25 cellular contexts compared by ENCODE assay signal in the genomic region with DNA sequence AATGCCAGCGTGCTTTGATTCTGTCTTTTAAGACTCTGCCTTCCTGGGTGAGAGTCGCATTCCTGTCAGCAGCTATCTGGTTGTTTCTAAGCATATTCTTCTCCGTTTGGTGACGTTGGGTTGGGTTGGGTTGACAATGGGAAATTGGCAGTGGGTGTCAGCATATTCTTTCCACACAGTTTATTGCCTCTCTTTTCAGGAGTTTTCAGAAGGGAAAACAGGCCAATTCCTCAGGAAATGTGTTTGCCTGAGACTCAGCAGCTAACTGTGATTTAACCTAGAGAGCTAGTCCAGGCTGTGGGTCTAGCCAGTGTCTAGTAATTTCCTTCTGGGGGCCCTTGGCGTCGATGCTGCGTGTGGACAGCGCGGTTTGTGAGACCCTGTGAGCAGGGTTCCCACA. TPM values are rescaled to one million over a fixed set of nuclear protein-coding genes. Genes with fewer than 3 reads are reported as not detected.
DNase-seq lines count a peak whose midpoint lies in the region; FAIRE-seq and TF ChIP-seq lines count a peak whose summit lies in the region.
"Had no signal": no experiment of that assay in that cellular context is flagged by ENCODE, and none has a peak within 500 bp of the region (broad histone marks: within the 10 kb centered on the region; RNA-seq: fewer than 3 reads in every experiment).

No MANE protein-coding gene starts in this region.

- H3K18ac ChIP-seq in H1 (ENCODE audit: extremely low read depth, low read length): no peak overlapping the region
- H3K18ac ChIP-seq in mesendoderm (ENCODE audit: low read length): no peak overlapping the region

- H3K4me2 ChIP-seq in H1 (ENCODE audit: insufficient read depth in 1 of 2, low read depth in 2 of 2, low read length in 2 of 2) (no peak overlapping the region), mesendoderm (ENCODE audit: low read length) (no peak overlapping the region)
- H3K4me2 ChIP-seq: BLaER1, GM23338, SK-N-SH had no signal

- H3K23ac ChIP-seq in H1 (ENCODE audit: insufficient read length) (no peak overlapping the region), mesendoderm (ENCODE audit: low read length) (no peak overlapping the region)

- POLR2A ChIA-PET in H1 (lab: Charles Lee; ENCODE audit: partially characterized antibody): no interaction called here

- FAIRE-seq in H1 (lab: Jason Lieb, UNC) (no peak), GM12891 (lab: Jason Lieb, UNC) (no peak)
- FAIRE-seq: A204.1, GM18507, HTR-8/SVneo, K562 had no signal

- H2BK120ac ChIP-seq in H1 (replicated peaks; ENCODE audit: low read depth, low read length) (no peak overlapping the region), mesendoderm (ENCODE audit: low read depth, low read length) (no peak overlapping the region)

- H3K36me3 ChIP-seq in H1 (ENCODE audit: control insufficient read depth in 2 of 4, insufficient read depth in 4 of 4, low read length in 3 of 4) (no peaks in the 10 kb centered on the region), mesendoderm (ENCODE audit: control insufficient read depth, insufficient read depth, low read length) (no peaks in the 10 kb centered on the region), vagina (no peaks in the 10 kb centered on the region)
- H3K36me3 ChIP-seq: BLaER1 had no signal

- H3K4me3 ChIP-seq in H1 (ENCODE audit: extremely low read depth in 1 of 4, insufficient read depth in 2 of 4, low read depth in 3 of 4, low read length in 4 of 4): no peak overlapping the region
- no peak overlapping the region for H3K4me3 ChIP-seq in mesendoderm (ENCODE audit: low read length)
- no peak overlapping the region for H3K4me3 ChIP-seq in vagina
- H3K4me3 ChIP-seq: BLaER1, GM23338, K562 had no signal

- DNase-seq in caudate nucleus (lab: John Stamatoyannopoulos, UW) (no peak), H1 (ENCODE audit: low read depth in 1 of 2, low spot score in 2 of 2) (no peak), mesendoderm (no peak), vagina (ENCODE audit: extremely low spot score in 2 of 2) (no peak), DMS153 (lab: John Stamatoyannopoulos, UW) (no peak), GM12891 (ENCODE audit: insufficient read length, low spot score) (no peak), putamen (ENCODE audit: low spot score) (no peak)
- DNase-seq: CD4-positive, CD25-positive, alpha-beta regulatory T cell; Kasumi-1; NCI-H1092 treated with DMSO at 0.1 percent for 48 hours; NCI-H1436; NCI-H1930; NCI-H2107; NCI-H446 treated with DMSO at 0.1 percent for 48 hours; NCI-H526; NCI-H82; NK-92 treated with Interleukin-12 subunit alpha and Interleukin-12 subunit beta, amount 100 ng/mL, for 24 hours; PC-3; SK-N-SH had no signal

- H3K27me3 ChIP-seq in H1 (replicated peaks in 1 of 4; ENCODE audit: control insufficient read depth in 3 of 4, extremely low read depth in 1 of 4, insufficient read depth in 3 of 4, low read length in 3 of 4) (no peaks in the 10 kb centered on the region), mesendoderm (ENCODE audit: insufficient read depth, low read length, poor library complexity) (no peaks in the 10 kb centered on the region), vagina (no peaks in the 10 kb centered on the region)
- H3K27me3 ChIP-seq: BLaER1 had no signal

- H3K9me3 ChIP-seq in H1 (ENCODE audit: insufficient read depth in 2 of 2, low read depth in 1 of 2, low read length in 1 of 2): no peaks in the 10 kb centered on the region
- H3K9me3 ChIP-seq in vagina: no peaks in the 10 kb centered on the region
- H3K9me3 ChIP-seq: SK-N-SH had no signal

- peaks cover 23% of the 10 kb centered on the region for H3K79me1 ChIP-seq in H1 (ENCODE audit: low read depth, low read length)
- H3K79me1 ChIP-seq in mesendoderm (ENCODE audit: low read length): peaks cover 40% of the 10 kb centered on the region

- intact Hi-C loops in vagina (cut with DNase I): no loop called here

- no peak for TF ChIP-seq RAD21 in H1 (IDR thresholded peaks at IDR 0.05 in 1 of 2, conservative IDR thresholded peaks at IDR 0.05 in 1 of 2; ENCODE audit: low read depth in 2 of 2, low read length in 2 of 2)

- peaks cover 2% of the 10 kb centered on the region; the same call in 1 of the 2 replicates for H3K23me2 ChIP-seq in H1 (ENCODE audit: low read depth, low read length)

- H3K4ac ChIP-seq in H1 (replicated peaks; ENCODE audit: insufficient read length, low read depth, low read length) (no peak overlapping the region), mesendoderm (ENCODE audit: low read depth, low read length) (peak overlapping the region; percentile 46)

- no peak for TF ChIP-seq CTCF in H1 (IDR thresholded peaks at IDR 0.05; ENCODE audit: control extremely low read depth in 1 of 3, insufficient read depth in 1 of 3, low read depth in 1 of 3, low read length in 3 of 3)
- no peak for TF ChIP-seq CTCF in vagina (IDR thresholded peaks at IDR 0.05)

- H2BK20ac ChIP-seq in H1 (ENCODE audit: low read length): no peak overlapping the region

- WGBS in H1 (ENCODE audit: extremely low coverage in 1 of 2, insufficient coverage in 1 of 2, insufficient read length in 1 of 2, insufficient replicate concordance in 2 of 2, low coverage in 1 of 2, low lambda C conversion rate in 2 of 2, missing lambda C conversion rate in 1 of 2), 2 experiments: 89% methylated on average over 9 of the region's 9 CpGs; no CpG with 5 or more reads in 1 of the 2 experiments
- no CpG with 5 or more reads among the region's 9 CpGs for WGBS in mesendoderm (ENCODE audit: extremely low coverage, insufficient coverage, low lambda C conversion rate)

- H3K27ac ChIP-seq in caudate nucleus (ENCODE audit: low read depth, low read length) (peak overlapping the region; percentile 44), H1 (ENCODE audit: low read depth, low read length) (no peak overlapping the region), mesendoderm (ENCODE audit: low read depth, low read length) (no peak overlapping the region), vagina (peak overlapping the region; percentile 16)
- H3K27ac ChIP-seq: BLaER1 had no signal

- H2AK5ac ChIP-seq in H1 (ENCODE audit: low read depth, low read length): no peak overlapping the region
- H2AK5ac ChIP-seq in mesendoderm (ENCODE audit: low read length): no peak overlapping the region

- no peak overlapping the region for H4K91ac ChIP-seq in H1 (replicated peaks; ENCODE audit: insufficient read length, low read length)

- H3K79me2 ChIP-seq in H1 (ENCODE audit: control insufficient read depth in 1 of 2, insufficient read depth in 2 of 2, low read length in 2 of 2) (peaks cover 3 to 73% of the 10 kb centered on the region in 2 experiments), mesendoderm (ENCODE audit: control insufficient read depth, insufficient read depth, low read length) (peaks cover 45% of the 10 kb centered on the region)

- H3K14ac ChIP-seq in H1 (ENCODE audit: insufficient read length): no peak overlapping the region

- TF ChIP-seq EP300 in H1 (IDR thresholded peaks at IDR 0.05; ENCODE audit: borderline replicate concordance in 1 of 2, low read depth in 2 of 2, low read length in 2 of 2): no peak

- no peak overlapping the region for H2AFZ ChIP-seq in H1 (ENCODE audit: low read length)
- H2AFZ ChIP-seq: GM23338 had no signal

- H2BK5ac ChIP-seq in H1 (ENCODE audit: low read depth, low read length): no peak overlapping the region
- no peak overlapping the region for H2BK5ac ChIP-seq in mesendoderm (ENCODE audit: low read length)

- H4K8ac ChIP-seq in H1 (ENCODE audit: extremely low read depth, insufficient read depth, low read length): 0 out of 2 replicates have a peak overlapping the region, but pooled peaks have one; percentile 18
- no peak overlapping the region for H4K8ac ChIP-seq in mesendoderm (ENCODE audit: low read depth, low read length)

- CTCF ChIA-PET in H1 (lab: Charles Lee; ENCODE audit: partially characterized antibody): interaction anchor here (0.6 to 1.4 kb wide), 6 partner anchors 10 to 37 kb away, joined by 3 to 4 read pairs (median 3); no protein-coding TSS in a partner anchor

- H3K9ac ChIP-seq in H1 (replicated peaks in 1 of 4; ENCODE audit: extremely low read depth in 1 of 4, low read depth in 3 of 4, low read length in 3 of 4) (no peak overlapping the region), mesendoderm (ENCODE audit: low read length) (no peak overlapping the region)
- H3K9ac ChIP-seq: BLaER1, SK-N-SH had no signal

- no peak overlapping the region for H2BK15ac ChIP-seq in H1 (ENCODE audit: low read length)
- H2BK15ac ChIP-seq in mesendoderm (replicated peaks; ENCODE audit: low read depth): no peak overlapping the region

- H3K4me1 ChIP-seq in H1 (replicated peaks in 1 of 4; ENCODE audit: control insufficient read depth in 3 of 4, insufficient read depth in 4 of 4, low read length in 3 of 4) (peaks cover 0 to 8% (median under 1%) of the 10 kb centered on the region in 4 experiments; a peak in 3 of 7 replicates), mesendoderm (ENCODE audit: control insufficient read depth, low read depth, low read length) (peaks cover 3% of the 10 kb centered on the region), vagina (peaks cover 78% of the 10 kb centered on the region)
- H3K4me1 ChIP-seq: BLaER1 had no signal

- H3K56ac ChIP-seq in H1 (replicated peaks; ENCODE audit: insufficient read length, low read depth, low read length): no peak overlapping the region
- H3K56ac ChIP-seq in mesendoderm (ENCODE audit: low read length): no peak overlapping the region

- no peak for TF ChIP-seq POLR2A in H1 (IDR thresholded peaks at IDR 0.05; ENCODE audit: control extremely low read depth in 1 of 2, low read depth in 2 of 2, low read length in 2 of 2)
- TF ChIP-seq POLR2A in vagina (IDR thresholded peaks at IDR 0.05): no peak
- no peak for TF ChIP-seq POLR2A in GM12891 (IDR thresholded peaks at IDR 0.05; ENCODE audit: low read depth, low read length)

- no peak overlapping the region for H2BK12ac ChIP-seq in H1 (ENCODE audit: low read depth, low read length)

- H4K20me1 ChIP-seq in H1 (replicated peaks in 1 of 2; ENCODE audit: control insufficient read depth in 1 of 2, insufficient read depth in 2 of 2, low read length in 2 of 2): peaks cover 19 to 37% of the 10 kb centered on the region in 2 experiments

- H4K5ac ChIP-seq in H1 (ENCODE audit: insufficient read length, low read depth, low read length): no peak overlapping the region
- no peak overlapping the region for H4K5ac ChIP-seq in mesendoderm (ENCODE audit: low read length)

TF ChIP-seq in GM12891, 5 proteins besides CTCF, POLR2A, EP300 and RAD21 (continues in another document):
- TF ChIP-seq TAF1 (IDR thresholded peaks at IDR 0.05; ENCODE audit: low read depth, low read length): no peak

RNA-seq across cellular contexts. Expression of a gene that starts 21.2 kb away (rescaled TPM):
- total RNA-seq in H1 (2021; fragmentation: NEBNext Ultra II Directional; extraction: Animal tissue kit (Norgen Biotek cat#: 25700)): 40.8 and 55.8 TPM in 2 replicates
- polyA plus RNA-seq in H1 (2011; rRNA removed): 28.7 and 39.3 TPM in 2 replicates
- 33.0 TPM for polyA plus RNA-seq in H1 (2011; cell fraction: cytosol; rRNA removed)
- 90.8 TPM for polyA plus RNA-seq in H1 (2011; cell fraction: nucleus; rRNA removed)
- 33.3 to 40.6 TPM (median 36.7 TPM) in 4 replicates for polyA plus RNA-seq in H1 (2012, experiment 1 of 2)
- polyA plus RNA-seq in H1 (2012, experiment 2 of 2): 12.2 TPM
- polyA plus RNA-seq in H1 (2013, experiment 1 of 2): 35.2 TPM
- polyA plus RNA-seq in H1 (2013, experiment 2 of 2): 32.9 TPM
- polyA minus RNA-seq in H1 (2011; rRNA and poly(A)+ RNA removed): 61.5 and 78.1 TPM in 2 replicates
- 30.4 TPM for polyA minus RNA-seq in H1 (2011; cell fraction: cytosol; rRNA and poly(A)+ RNA removed)
- polyA minus RNA-seq in H1 (2011; cell fraction: nucleus; rRNA and poly(A)+ RNA removed): 51.2 TPM
- polyA plus RNA-seq in mesendoderm (2013, experiment 1 of 2): 41.2 TPM
- 40.6 TPM for polyA plus RNA-seq in mesendoderm (2013, experiment 2 of 2)
- 65.6 TPM for total RNA-seq in vagina
- 5.9 TPM for polyA plus RNA-seq in GM12891 (2012; ENCODE audit: low read depth, missing spikeins)

Comparison
In these comparisons a context has a peak if more than half of its experiments do, and no peak if none do; other contexts are left out.
1. H3K27ac ChIP-seq: peak in caudate nucleus (single experiment) and vagina (single experiment); none in H1 (single experiment) and mesendoderm (single experiment).